In genomic region chr1:147242449-147243227, GRCh38 we compare ENCODE assay signal across 8 cellular contexts. TPM values are rescaled to one million over a fixed set of nuclear protein-coding genes. Genes with fewer than 3 reads are reported as not detected.
DNase-seq lines count a peak whose midpoint lies in the region; ATAC-seq and TF ChIP-seq lines count a peak whose summit lies in the region.

Gene CHD1L, plus strand, starts transcription at chr1:147242684. Its CDS starts 20 bp downstream, at chr1:147242704.

- no peaks in the 10 kb centered on the region for H3K27me3 ChIP-seq in testis

- peak; percentile 67 for TF ChIP-seq POLR2A in NB4 (IDR thresholded peaks at IDR 0.05; ENCODE audit: extremely low read depth, insufficient read length)
- no peak for TF ChIP-seq POLR2A in testis (IDR thresholded peaks at IDR 0.05)

- peak within 1 kb of the TSS; percentile 92 for H3K9ac ChIP-seq in SK-N-MC (ENCODE audit: insufficient read length)

- H3K27ac ChIP-seq in SK-N-MC (0 out of 2 replicates have a peak within 1 kb of the TSS, but pooled peaks have one; percentile 26), testis (peak within 1 kb of the TSS; percentile 48 to 95)

- CTCF ChIA-PET in GM10248 (lab: Yijun Ruan, JAX): interaction anchor here (0.6 to 2.5 kb wide), 39 partner anchors 10 to 363 kb away, joined by 3 to 28 read pairs (median 4); partner anchors contain the start of gene FMO5

- ATAC-seq in HG02571 (IDR thresholded peaks at IDR 0.05; ENCODE audit: unreplicated experiment): peak; percentile 87
- ATAC-seq in omental fat pad (ENCODE audit: low FRiP score): peak; percentile 97

- H3K4me1 ChIP-seq in testis: no peaks in the 10 kb centered on the region

- WGBS in testis, 2 donors: 0% methylated on average over 3 to 60 of the region's 82 CpGs

- peak within 1 kb of the TSS; percentile 82 for H3K4me3 ChIP-seq in NB4 (ENCODE audit: low read depth, low read length)
- peak within 1 kb of the TSS; percentile 98 for H3K4me3 ChIP-seq in SK-N-MC
- peak within 1 kb of the TSS; percentile 82 to 96 for H3K4me3 ChIP-seq in testis

- DNase-seq in GM10248 (ENCODE audit: extremely low spot score) (peak; percentile 92), NB4 (ENCODE audit: low read depth) (peak; percentile 97), SK-N-MC (ENCODE audit: low read depth, low spot score) (peak; percentile 22), glomerular endothelial cell (ENCODE audit: extremely low read depth, low read depth, low spot score) (peak; percentile 66), omental fat pad (ENCODE audit: low spot score) (peak; percentile 86), testis (peak; percentile 97)
- peak; percentile 95 for DNase-seq in activated naive CD4-positive, alpha-beta T cell treated with anti-CD3 and anti-CD28 coated beads, Interleukin-2, amount 50 U/mL, for 16 hours

- H3K36me3 ChIP-seq in SK-N-MC (ENCODE audit: insufficient read depth, low read length) (no peaks in the 10 kb centered on the region), testis (ENCODE audit: low read depth, missing control alignments) (no peaks in the 10 kb centered on the region)

- TF ChIP-seq CTCF in GM10248 (IDR thresholded peaks at IDR 0.05; ENCODE audit: control extremely low read depth, extremely low read depth, low read depth, missing control alignments): peak; percentile 98
- TF ChIP-seq CTCF in NB4 (IDR thresholded peaks at IDR 0.05; ENCODE audit: low read depth, low read length): peak; percentile 88
- peak in 2 of 3 donors; percentile 54 to 81 for TF ChIP-seq CTCF in omental fat pad (IDR thresholded peaks at IDR 0.05)
- TF ChIP-seq CTCF in testis (IDR thresholded peaks at IDR 0.05): peak; percentile 66 to 95 (median 85)

- POLR2A ChIA-PET in GM10248 (lab: Yijun Ruan, JAX): interaction anchor here (0.7 to 1.2 kb wide), 2 partner anchors 158 kb away, joined by 6 to 9 read pairs; no protein-coding TSS in a partner anchor

- intact Hi-C loops in testis (cut with DNase I; ENCODE audit: low total_unique reads): loop anchor here (5.0 kb wide), 1 partner anchor 70 kb away; the partner anchor contains the start of gene PRKAB2

- H3K9me3 ChIP-seq in SK-N-MC (ENCODE audit: low read depth, low read length): no peaks in the 10 kb centered on the region
- H3K9me3 ChIP-seq in testis: no peaks in the 10 kb centered on the region

RNA-seq across cellular contexts. Expression of gene CHD1L, which starts in this region (rescaled TPM):
- 23.1 and 27.3 TPM in 2 replicates for total RNA-seq in glomerular endothelial cell
- total RNA-seq in omental fat pad: 10 to 100 TPM; 16.8 to 35.2 (median 24.6) TPM
- 10 to 100 TPM; 29.7 to 43.9 TPM for total RNA-seq in testis
- polyA plus RNA-seq in testis (ENCODE audit: insufficient read depth, low read depth, low replicate concordance): 50.9 TPM

Comparison
In these comparisons a context has a peak if more than half of its experiments do, and no peak if none do; other contexts are left out.
1. Peak in every context shown above with its lines: DNase-seq, ATAC-seq, H3K4me3 ChIP-seq and H3K27ac ChIP-seq.
2. DNase-seq: peak in every context shown above with its lines; median percentile 97 in NB4; 97 in testis; 95 in activated naive CD4-positive, alpha-beta T cell treated with anti-CD3 and anti-CD28 coated beads, Interleukin-2, amount 50 U/mL, for 16 hours; 92 in GM10248; 86 in omental fat pad; 66 in glomerular endothelial cell; 22 in SK-N-MC.